In genomic region chr1:65247419-65248359, GRCh38 we compare ENCODE assay signal across 8 cellular contexts.
DNase-seq lines count a peak whose midpoint lies in the region; ATAC-seq and TF ChIP-seq lines count a peak whose summit lies in the region.

No MANE protein-coding gene starts in this region.

- ATAC-seq in left ventricle myocardium superior, result peak; percentile 75
- ATAC-seq in GM21786 (IDR thresholded peaks at IDR 0.05; ENCODE audit: unreplicated experiment), result no peak
- ATAC-seq in GM21526 (IDR thresholded peaks at IDR 0.05; ENCODE audit: low FRiP score, unreplicated experiment), result no peak
- no peak for ATAC-seq in HG03097 (IDR thresholded peaks at IDR 0.05; ENCODE audit: low FRiP score, unreplicated experiment)

- intact Hi-C loops in left ventricle myocardium superior (cut with micrococcal nuclease), result no loop called here

- peak; percentile 76 for DNase-seq in H4 (ENCODE audit: low spot score)
- peak; percentile 56 for DNase-seq in astrocyte of the spinal cord (ENCODE audit: low read depth, low spot score)
- no peak for DNase-seq in left ventricle myocardium superior
- no peak for DNase-seq in CD1c-positive myeloid dendritic cell (ENCODE audit: extremely low spot score)

- peak overlapping the region; percentile 39 for H3K4me2 ChIP-seq in skeletal muscle satellite cell (ENCODE audit: low read length)

- H3K4me3 ChIP-seq in astrocyte of the spinal cord (ENCODE audit: low read depth, low read length) (no peak overlapping the region), skeletal muscle satellite cell (ENCODE audit: low read length) (no peak overlapping the region)

- H3K27me3 ChIP-seq in skeletal muscle satellite cell (ENCODE audit: control insufficient read depth, insufficient read depth, low read length), result no peaks in the 10 kb centered on the region

- TF ChIP-seq CTCF in astrocyte of the spinal cord (IDR thresholded peaks at IDR 0.05; ENCODE audit: low read depth, low read length), result no peak

- no peaks in the 10 kb centered on the region for H3K36me3 ChIP-seq in skeletal muscle satellite cell (ENCODE audit: insufficient read depth, low read length)

- H3K4me1 ChIP-seq in skeletal muscle satellite cell (ENCODE audit: control insufficient read depth, insufficient read depth, low read length), result peaks cover 12% of the 10 kb centered on the region

- H3K9me3 ChIP-seq in skeletal muscle satellite cell (replicated peaks; ENCODE audit: low read length), result no peaks in the 10 kb centered on the region

- H3K9ac ChIP-seq in skeletal muscle satellite cell (ENCODE audit: low read depth, low read length), result peak overlapping the region; percentile 47

- in situ Hi-C loops in astrocyte of the spinal cord (cut with HindIII; ENCODE audit: low sequenced_read_pairs), result no loop called here

Comparison
In these comparisons a context has a peak if more than half of its experiments do, and no peak if none do; other contexts are left out.
1. DNase-seq: peak in H4 (single experiment) and astrocyte of the spinal cord (single experiment); none in left ventricle myocardium superior (single experiment) and CD1c-positive myeloid dendritic cell (single experiment).